ENCODE assay signal across 9 cellular contexts in genomic region chr11:13928566-13929251, GRCh38. TPM values are rescaled to one million over a fixed set of nuclear protein-coding genes. Genes with fewer than 3 reads are reported as not detected.
DNase-seq lines count a peak whose midpoint lies in the region; ATAC-seq and TF ChIP-seq lines count a peak whose summit lies in the region.
"Had no signal": no experiment of that assay in that cellular context is flagged by ENCODE, and none has a peak within 500 bp of the region (broad histone marks: within the 10 kb centered on the region; RNA-seq: fewer than 3 reads in every experiment).

No MANE protein-coding gene starts in this region.

- ATAC-seq in omental fat pad (ENCODE audit: low FRiP score), result peak; percentile 71

- no peaks in the 10 kb centered on the region for H3K9me3 Mint-ChIP-seq in immature natural killer cell
- H3K9me3 Mint-ChIP-seq: central memory CD8-positive, alpha-beta T cell had no signal

- peak overlapping the region in 1 of 6 donors; percentile 21 for H3K27ac Mint-ChIP-seq in immature natural killer cell

- H3K36me3 Mint-ChIP-seq in immature natural killer cell, result peaks cover 0 to 4% (median 3%) of the 10 kb centered on the region in 3 donors

- peaks cover 19 to 31% of the 10 kb centered on the region in 2 donors for H3K4me1 Mint-ChIP-seq in immature natural killer cell

- peak; percentile 83 for DNase-seq in EH (ENCODE audit: low read depth)
- DNase-seq in NCI-H2029 (lab: John Stamatoyannopoulos, UW), result peak; percentile 84
- DNase-seq in dedifferentiated amniotic fluid mesenchymal stem cell (ENCODE audit: extremely low spot score), result peak; percentile 18
- DNase-seq in omental fat pad (ENCODE audit: low spot score), result no peak
- DNase-seq in SIG-M5 treated with dmso at 0.1 percent for 504 hours (lab: John Stamatoyannopoulos, UW; ENCODE audit: unreplicated experiment), result no peak
- DNase-seq in NCI-H1105 treated with DMSO at 0.1 percent for 48 hours (lab: John Stamatoyannopoulos, UW), result no peak
- DNase-seq in immature natural killer cell, result no peak
- DNase-seq in stimulated activated CD4-positive, alpha-beta T cell treated with anti-CD3 and anti-CD28 coated beads, Interleukin-15, amount 100 ng/mL, for 24 hours, result no peak

- peaks cover 0 to 4% (median 0%) of the 10 kb centered on the region in 3 donors for H3K27me3 Mint-ChIP-seq in immature natural killer cell (ENCODE audit: low read depth in 3 of 3)
- H3K27me3 Mint-ChIP-seq: central memory CD8-positive, alpha-beta T cell had no signal

- no peak for TF ChIP-seq CTCF in omental fat pad (IDR thresholded peaks at IDR 0.05)

- no peak overlapping the region for H3K4me3 Mint-ChIP-seq in immature natural killer cell
- H3K4me3 Mint-ChIP-seq: central memory CD8-positive, alpha-beta T cell had no signal

RNA-seq across cellular contexts. Expression of gene SPON1, which starts 33.8 kb away (rescaled TPM):
- total RNA-seq in omental fat pad, result 100 to 1,000 TPM in 2 of 4 donors, 10 to 100 TPM in 2; 80.2 to 141 (median 103) TPM
- polyA plus RNA-seq in immature natural killer cell, result 1 to 10 TPM in 1 of 3 donors, under 1 TPM in 2; 0.22 to 1.1 (median 0.74) TPM

Comparison
In these comparisons a context has a peak if more than half of its experiments do, and no peak if none do; other contexts are left out.
1. DNase-seq: peak in EH (single experiment), NCI-H2029 (single experiment) and dedifferentiated amniotic fluid mesenchymal stem cell (single experiment); none in omental fat pad (single experiment), SIG-M5 treated with dmso at 0.1 percent for 504 hours (single experiment), NCI-H1105 treated with DMSO at 0.1 percent for 48 hours (single experiment), immature natural killer cell (0 of 3) and stimulated activated CD4-positive, alpha-beta T cell treated with anti-CD3 and anti-CD28 coated beads, Interleukin-15, amount 100 ng/mL, for 24 hours (single experiment).